In the genomic region with DNA sequence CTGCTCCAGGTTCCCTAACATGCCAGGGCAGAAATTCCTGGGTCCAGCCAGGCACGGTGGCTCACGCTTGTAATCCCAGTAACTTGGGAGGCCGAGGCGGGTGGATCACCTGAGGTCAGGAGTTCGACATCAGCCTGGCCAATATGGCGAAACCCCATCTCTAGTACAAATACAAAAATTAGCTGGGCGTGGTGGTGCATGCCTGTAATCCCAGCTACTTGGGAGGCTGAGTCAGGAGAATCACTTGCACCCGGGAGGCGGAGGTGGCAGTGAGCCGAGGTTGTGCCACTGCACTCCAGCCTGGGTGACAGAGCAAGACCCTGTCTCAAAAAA, we compare ENCODE assay signal across 7 cellular contexts. TPM values are rescaled to one million over a fixed set of nuclear protein-coding genes. Genes with fewer than 3 reads are reported as not detected.
A peak's percentile ranks its signal among the peaks of the same experiment; 100 is the strongest.
DNase-seq lines count a peak whose midpoint lies in the region; ATAC-seq and TF ChIP-seq lines count a peak whose summit lies in the region.
"Not testable (repeated sequence)": the region's sequence is repeated elsewhere in the genome, so short reads cannot be mapped to it uniquely, and the experiment has no call there.

No MANE protein-coding gene starts in this region.

- not testable (repeated sequence) for H3K27me3 Mint-ChIP-seq in activated CD8-positive, alpha-beta memory T cell treated with anti-CD3 and anti-CD28 coated beads, Interleukin-2, amount 10 ng/mL, durations not matched to agents 7 days and 5 days

- H3K4me1 ChIP-seq in left ventricle myocardium inferior (peaks cover 100% of the 10 kb centered on the region), mucosa of stomach (ENCODE audit: control insufficient read depth, insufficient read depth, low read length) (peaks cover 73% of the 10 kb centered on the region), gastrocnemius medialis (peaks cover 87 to 99% of the 10 kb centered on the region in 2 donors), tibial artery (peaks cover 0 to 95% (median 90%) of the 10 kb centered on the region in 4 donors)

- H3K9me3 ChIP-seq in MG63; left ventricle myocardium inferior (replicated peaks); mucosa of stomach (ENCODE audit: control insufficient read depth, low read length); gastrocnemius medialis; tibial artery: not testable (repeated sequence)

- TF ChIP-seq POLR2A in gastrocnemius medialis (IDR thresholded peaks at IDR 0.05) = not testable (repeated sequence)

- H3K27me3 ChIP-seq in MG63; left ventricle myocardium inferior (ENCODE audit: low read depth); mucosa of stomach (ENCODE audit: control insufficient read depth, insufficient read depth, low read length); gastrocnemius medialis; tibial artery: not testable (repeated sequence)

- H3K36me3 Mint-ChIP-seq in activated CD8-positive, alpha-beta memory T cell treated with anti-CD3 and anti-CD28 coated beads, Interleukin-2, amount 10 ng/mL, durations not matched to agents 7 days and 5 days = not testable (repeated sequence)

- H3K27ac Mint-ChIP-seq in activated CD8-positive, alpha-beta memory T cell treated with anti-CD3 and anti-CD28 coated beads, Interleukin-2, amount 10 ng/mL, durations not matched to agents 7 days and 5 days = peak overlapping the region; percentile 5

- H3K4me1 Mint-ChIP-seq in activated CD8-positive, alpha-beta memory T cell treated with anti-CD3 and anti-CD28 coated beads, Interleukin-2, amount 10 ng/mL, durations not matched to agents 7 days and 5 days = peaks cover 10% of the 10 kb centered on the region

- not testable (repeated sequence) for ATAC-seq in activated CD8-positive, alpha-beta memory T cell treated with anti-CD3 and anti-CD28 coated beads, Interleukin-2, amount 10 ng/mL, durations not matched to agents 7 days and 5 days; gastrocnemius medialis

- H3K4me3 Mint-ChIP-seq in activated CD8-positive, alpha-beta memory T cell treated with anti-CD3 and anti-CD28 coated beads, Interleukin-2, amount 10 ng/mL, durations not matched to agents 7 days and 5 days = not testable (repeated sequence)

- H3K27ac ChIP-seq in epithelial cell of prostate (peak overlapping the region; percentile 100), left ventricle myocardium inferior (replicated peaks) (peak overlapping the region; percentile 91), gastrocnemius medialis (peak overlapping the region; percentile 91 to 96 (median 92)), tibial artery (peak overlapping the region; percentile 97 to 99)

- intact Hi-C loops in left ventricle myocardium inferior (cut with micrococcal nuclease) = not testable (repeated sequence)
- intact Hi-C loops in gastrocnemius medialis (cut with DNase I; ENCODE audit: low total_unique reads) = loop anchor here (1.0 kb wide), 1 partner anchor 34 kb away; the partner anchor contains the start of gene PDK2
- intact Hi-C loops in tibial artery (cut with DNase I; ENCODE audit: low total_unique reads) = loop anchor here (5.0 kb wide), 1 partner anchor 34 kb away; no protein-coding TSS in a partner anchor

- CTCF ChIA-PET in activated CD8-positive, alpha-beta memory T cell treated with anti-CD3 and anti-CD28 coated beads, Interleukin-2, amount 10 ng/mL, durations not matched to agents 7 days and 5 days (lab: Charles Lee) = interaction anchor here (0.8 to 1.7 kb wide), 3 partner anchors 9 to 26 kb away, joined by 3 read pairs; no protein-coding TSS in a partner anchor

- TF ChIP-seq CTCF in left ventricle myocardium inferior (IDR thresholded peaks at IDR 0.05; ENCODE audit: borderline replicate concordance); gastrocnemius medialis (IDR thresholded peaks at IDR 0.05 in 4 of 5, conservative IDR thresholded peaks at IDR 0.05 in 1 of 5); tibial artery (IDR thresholded peaks at IDR 0.05): not testable (repeated sequence)

- not testable (repeated sequence) for H3K9me3 Mint-ChIP-seq in activated CD8-positive, alpha-beta memory T cell treated with anti-CD3 and anti-CD28 coated beads, Interleukin-2, amount 10 ng/mL, durations not matched to agents 7 days and 5 days (ENCODE audit: low read depth)

- in situ Hi-C loops in gastrocnemius medialis (cut with MboI; ENCODE audit: low sequenced_read_pairs in 4 of 4) = not testable (repeated sequence)

- H3K9ac ChIP-seq in mucosa of stomach (ENCODE audit: low read length) = peak overlapping the region; percentile 7

- peaks cover 79% of the 10 kb centered on the region for H3K36me3 ChIP-seq in MG63
- not testable (repeated sequence) for H3K36me3 ChIP-seq in left ventricle myocardium inferior; mucosa of stomach (ENCODE audit: control insufficient read depth, insufficient read depth, low read length); gastrocnemius medialis; tibial artery

- H3K4me3 ChIP-seq in MG63 = peak overlapping the region; percentile 3; the same call in 1 of the 2 replicates
- peak overlapping the region; percentile 55 for H3K4me3 ChIP-seq in left ventricle myocardium inferior
- H3K4me3 ChIP-seq in mucosa of stomach (ENCODE audit: low read length); gastrocnemius medialis: not testable (repeated sequence)
- peak overlapping the region; percentile 14 to 95 for H3K4me3 ChIP-seq in tibial artery

- peak; percentile 55 for DNase-seq in MG63
- not testable (repeated sequence) for DNase-seq in activated CD8-positive, alpha-beta memory T cell treated with anti-CD3 and anti-CD28 coated beads, Interleukin-2, amount 10 ng/mL, durations not matched to agents 7 days and 5 days; epithelial cell of prostate (ENCODE audit: low read depth, low spot score); left ventricle myocardium inferior; gastrocnemius medialis; tibial artery

RNA-seq across cellular contexts. Expression of gene ITGA3, which starts 5.8 kb away (rescaled TPM):
- 162 and 248 TPM in 2 replicates for total RNA-seq in MG63 (2014; rRNA removed; shearing (Covaris generic); ENCODE audit: low replicate concordance)
- 10 to 100 TPM; 10.3 to 11.3 TPM for total RNA-seq in activated CD8-positive, alpha-beta memory T cell treated with anti-CD3 and anti-CD28 coated beads, Interleukin-2, amount 10 ng/mL, durations not matched to agents 7 days and 5 days
- total RNA-seq in left ventricle myocardium inferior = 17.0 TPM
- total RNA-seq in gastrocnemius medialis = 10 to 100 TPM in 3 of 4 donors, 1 to 10 TPM in 1; 5.1 to 25.9 (median 18.4) TPM

RNA-seq across cellular contexts. Expression of gene PDK2, which starts 33.5 kb away (rescaled TPM):
- 16.9 and 25.8 TPM in 2 replicates for total RNA-seq in MG63 (2014; rRNA removed; shearing (Covaris generic); ENCODE audit: low replicate concordance)
- total RNA-seq in activated CD8-positive, alpha-beta memory T cell treated with anti-CD3 and anti-CD28 coated beads, Interleukin-2, amount 10 ng/mL, durations not matched to agents 7 days and 5 days = 10 to 100 TPM; 13.6 to 20.9 TPM
- total RNA-seq in left ventricle myocardium inferior (206 TPM), gastrocnemius medialis (100 to 1,000 TPM; 111 to 335 (median 124) TPM)
